In the genomic region with DNA sequence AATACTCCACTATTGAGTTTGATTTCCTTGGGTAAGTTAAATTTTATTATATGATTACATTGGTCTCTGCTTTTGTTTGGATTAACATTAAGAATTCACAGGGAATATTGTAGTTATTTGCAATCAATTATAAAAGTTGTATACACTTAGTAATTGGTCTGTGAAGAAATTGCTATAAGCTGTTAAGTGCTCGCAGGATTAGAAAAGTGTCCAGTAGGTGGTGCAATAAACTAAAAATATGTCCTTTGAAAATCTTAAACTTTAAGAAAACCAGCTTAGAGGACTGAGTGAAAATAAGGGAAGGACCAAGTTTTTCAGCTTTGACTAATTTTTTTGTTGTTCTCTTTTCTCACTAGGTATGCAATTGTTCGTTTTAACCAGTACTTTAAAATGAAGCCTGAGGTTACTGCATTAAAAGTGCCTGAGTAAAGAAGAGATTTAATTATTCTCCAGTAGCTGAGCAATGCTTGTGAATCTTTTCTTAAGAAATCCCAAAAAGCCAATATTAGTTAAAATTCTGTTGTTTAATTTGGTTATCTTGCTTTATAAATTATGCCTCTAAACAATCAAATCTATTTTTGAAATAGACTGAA, we compare ENCODE assay signal across 8 cellular contexts. TPM values are rescaled to one million over a fixed set of nuclear protein-coding genes. Genes with fewer than 3 reads are reported as not detected.
A peak's percentile ranks its signal among the peaks of the same experiment; 100 is the strongest.
DNase-seq lines count a peak whose midpoint lies in the region; ATAC-seq, FAIRE-seq and TF ChIP-seq lines count a peak whose summit lies in the region.

No MANE protein-coding gene starts in this region.

- H3K4me3 ChIP-seq in astrocyte (ENCODE audit: insufficient read depth, low read depth, low read length) (no peak overlapping the region), right lobe of liver (no peak overlapping the region)

- no peak overlapping the region for H3K9ac ChIP-seq in astrocyte (ENCODE audit: low read length)

- no peak for TF ChIP-seq POLR2A in right lobe of liver (IDR thresholded peaks at IDR 0.05)

- no peak overlapping the region for H3K27ac ChIP-seq in astrocyte (ENCODE audit: low read depth, low read length)
- no peak overlapping the region for H3K27ac ChIP-seq in right lobe of liver

- no peaks in the 10 kb centered on the region for H3K9me3 Mint-ChIP-seq in astrocyte (ENCODE audit: unreplicated experiment)
- H3K9me3 Mint-ChIP-seq in activated T-helper 1 cell treated with anti-CD3 and anti-CD28 coated beads, Interleukin-12 subunit alpha, Interleukin-12 subunit beta, Interleukin-2, Interleukin-4 antibody, amounts not matched to agents 30 ng/mL and 10 ng/mL and 1 ng/mL, durations not matched to agents 14 hours and 24 hours and 36 hours: peaks cover 4% of the 10 kb centered on the region

- peaks cover 3% of the 10 kb centered on the region for H4K20me1 ChIP-seq in astrocyte (ENCODE audit: insufficient read depth, low read length)

- no peaks in the 10 kb centered on the region for H3K79me2 ChIP-seq in astrocyte (ENCODE audit: insufficient read depth, low read length)

- H3K4me3 Mint-ChIP-seq in astrocyte (ENCODE audit: unreplicated experiment): no peak overlapping the region
- no peak overlapping the region for H3K4me3 Mint-ChIP-seq in activated T-helper 1 cell treated with anti-CD3 and anti-CD28 coated beads, Interleukin-12 subunit alpha, Interleukin-12 subunit beta, Interleukin-2, Interleukin-4 antibody, amounts not matched to agents 30 ng/mL and 10 ng/mL and 1 ng/mL, durations not matched to agents 14 hours and 24 hours and 36 hours

- no peak overlapping the region for H3K27ac Mint-ChIP-seq in astrocyte (ENCODE audit: unreplicated experiment)
- no peak overlapping the region for H3K27ac Mint-ChIP-seq in activated T-helper 1 cell treated with anti-CD3 and anti-CD28 coated beads, Interleukin-12 subunit alpha, Interleukin-12 subunit beta, Interleukin-2, Interleukin-4 antibody, amounts not matched to agents 30 ng/mL and 10 ng/mL and 1 ng/mL, durations not matched to agents 14 hours and 24 hours and 36 hours

- no peaks in the 10 kb centered on the region for H3K27me3 Mint-ChIP-seq in astrocyte (ENCODE audit: low read depth, unreplicated experiment)
- no peaks in the 10 kb centered on the region for H3K27me3 Mint-ChIP-seq in activated T-helper 1 cell treated with anti-CD3 and anti-CD28 coated beads, Interleukin-12 subunit alpha, Interleukin-12 subunit beta, Interleukin-2, Interleukin-4 antibody, amounts not matched to agents 30 ng/mL and 10 ng/mL and 1 ng/mL, durations not matched to agents 14 hours and 24 hours and 36 hours (ENCODE audit: insufficient read depth)

- H3K36me3 ChIP-seq in astrocyte (ENCODE audit: insufficient read depth, low read length): peaks cover 4% of the 10 kb centered on the region
- peaks cover 0 to under 1% (median 0%) of the 10 kb centered on the region in 4 donors for H3K36me3 ChIP-seq in right lobe of liver

- peaks cover 6% of the 10 kb centered on the region for H3K36me3 Mint-ChIP-seq in astrocyte (ENCODE audit: low read depth, unreplicated experiment)
- peaks cover 22% of the 10 kb centered on the region for H3K36me3 Mint-ChIP-seq in activated T-helper 1 cell treated with anti-CD3 and anti-CD28 coated beads, Interleukin-12 subunit alpha, Interleukin-12 subunit beta, Interleukin-2, Interleukin-4 antibody, amounts not matched to agents 30 ng/mL and 10 ng/mL and 1 ng/mL, durations not matched to agents 14 hours and 24 hours and 36 hours (ENCODE audit: low read depth)

- FAIRE-seq in astrocyte (lab: Jason Lieb, UNC): peak; percentile 92

- H3K4me1 ChIP-seq in astrocyte (ENCODE audit: insufficient read depth, low read length) (peaks cover 11% of the 10 kb centered on the region), right lobe of liver (no peaks in the 10 kb centered on the region)

- H3K4me1 Mint-ChIP-seq in astrocyte (ENCODE audit: low read depth, unreplicated experiment): peaks cover 7% of the 10 kb centered on the region
- H3K4me1 Mint-ChIP-seq in activated T-helper 1 cell treated with anti-CD3 and anti-CD28 coated beads, Interleukin-12 subunit alpha, Interleukin-12 subunit beta, Interleukin-2, Interleukin-4 antibody, amounts not matched to agents 30 ng/mL and 10 ng/mL and 1 ng/mL, durations not matched to agents 14 hours and 24 hours and 36 hours (ENCODE audit: low read depth): peaks cover 24% of the 10 kb centered on the region

- H3K27me3 ChIP-seq in astrocyte (ENCODE audit: insufficient read depth, low read length) (no peaks in the 10 kb centered on the region), right lobe of liver (no peaks in the 10 kb centered on the region)

- H3K9me3 ChIP-seq in astrocyte (ENCODE audit: insufficient read depth, low read depth, low read length) (no peaks in the 10 kb centered on the region), right lobe of liver (no peaks in the 10 kb centered on the region)

- H3K4me2 ChIP-seq in astrocyte (ENCODE audit: low read length): no peak overlapping the region

- peak; percentile 69 for TF ChIP-seq CTCF in astrocyte (IDR thresholded peaks at IDR 0.05; ENCODE audit: insufficient read depth, low read depth, low read length)
- peak; percentile 43 to 70 (median 58) for TF ChIP-seq CTCF in right lobe of liver (IDR thresholded peaks at IDR 0.05)

- 12% methylated on average over 2 of the region's 2 CpGs for WGBS in right lobe of liver (ENCODE audit: insufficient coverage, low coverage, low lambda C conversion rate, missing lambda C conversion rate)

- ATAC-seq in GM21619 (IDR thresholded peaks at IDR 0.05; ENCODE audit: unreplicated experiment) (peak; percentile 46), right lobe of liver (peak; percentile 42 to 74 (median 58))

- peak; percentile 63 for DNase-seq in ELR (ENCODE audit: low read depth)
- DNase-seq in NCI-H2081 (lab: John Stamatoyannopoulos, UW): peak; percentile 4 to 16
- peak; percentile 33 for DNase-seq in astrocyte (ENCODE audit: low read depth)
- no peak for DNase-seq in right lobe of liver
- no peak for DNase-seq in activated CD4-positive, alpha-beta T cell treated with anti-CD3 and anti-CD28 coated beads, Interleukin-2, amount 50 U/mL, for 48 hours
- DNase-seq in effector CD4-positive, alpha-beta T cell: no peak
- DNase-seq in activated T-helper 1 cell treated with anti-CD3 and anti-CD28 coated beads, Interleukin-12 subunit alpha, Interleukin-12 subunit beta, Interleukin-2, Interleukin-4 antibody, amounts not matched to agents 30 ng/mL and 10 ng/mL and 1 ng/mL, durations not matched to agents 14 hours and 24 hours and 36 hours (ENCODE audit: low spot score): no peak

- intact Hi-C loops in right lobe of liver (cut with DNase I): no loop called here
- intact Hi-C loops in activated T-helper 1 cell treated with anti-CD3 and anti-CD28 coated beads, Interleukin-12 subunit alpha, Interleukin-12 subunit beta, Interleukin-2, Interleukin-4 antibody, amounts not matched to agents 30 ng/mL and 10 ng/mL and 1 ng/mL, durations not matched to agents 14 hours and 24 hours and 36 hours (cut with micrococcal nuclease): loop anchor here (5.0 to 10.0 kb wide), 3 partner anchors 173 to 640 kb away; a partner anchor contains a TSS

- H2AFZ ChIP-seq in astrocyte (ENCODE audit: low read depth, low read length): no peak overlapping the region

RNA-seq across cellular contexts. Expression of a gene that starts 59.7 kb away (rescaled TPM):
- total RNA-seq in astrocyte (44.2 and 50.0 TPM in 2 replicates), right lobe of liver (10 to 100 TPM; 24.1 to 65.3 (median 34.8) TPM)
- 106 and 111 TPM in 2 replicates for total RNA-seq in activated T-helper 1 cell treated with anti-CD3 and anti-CD28 coated beads, Interleukin-12 subunit alpha, Interleukin-12 subunit beta, Interleukin-2, Interleukin-4 antibody, amounts not matched to agents 30 ng/mL and 10 ng/mL and 1 ng/mL, durations not matched to agents 14 hours and 24 hours and 36 hours

Comparison
In these comparisons a context has a peak if more than half of its experiments do, and no peak if none do; other contexts are left out.
1. DNase-seq: peak in ELR (single experiment), NCI-H2081 (2 of 2) and astrocyte (single experiment); none in right lobe of liver (0 of 3), activated CD4-positive, alpha-beta T cell treated with anti-CD3 and anti-CD28 coated beads, Interleukin-2, amount 50 U/mL, for 48 hours (0 of 2), effector CD4-positive, alpha-beta T cell (single experiment) and activated T-helper 1 cell treated with anti-CD3 and anti-CD28 coated beads, Interleukin-12 subunit alpha, Interleukin-12 subunit beta, Interleukin-2, Interleukin-4 antibody, amounts not matched to agents 30 ng/mL and 10 ng/mL and 1 ng/mL, durations not matched to agents 14 hours and 24 hours and 36 hours (single experiment).